In the genomic region with DNA sequence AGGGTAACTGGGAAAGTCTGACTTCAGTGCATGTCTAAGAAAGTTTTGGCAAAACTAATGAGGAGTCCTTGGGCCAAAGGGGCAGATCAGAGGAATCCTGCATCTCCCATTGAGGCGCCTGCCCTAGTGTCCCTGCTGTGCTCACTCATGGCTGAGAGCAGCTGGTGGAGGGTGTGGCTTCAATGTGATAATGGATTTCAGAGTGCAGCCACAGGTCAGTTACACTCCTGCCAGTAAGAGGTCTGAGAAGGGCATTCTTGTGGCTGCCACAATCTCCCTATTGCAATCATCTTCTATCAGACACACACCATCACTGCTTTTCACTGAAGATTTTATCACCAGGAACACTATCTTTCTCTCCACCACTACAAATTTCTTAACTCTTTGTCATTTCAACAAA, we compare ENCODE assay signal across 23 cellular contexts.
DNase-seq lines count a peak whose midpoint lies in the region; ATAC-seq, FAIRE-seq and TF ChIP-seq lines count a peak whose summit lies in the region.
"Had no signal": no experiment of that assay in that cellular context is flagged by ENCODE, and none has a peak within 500 bp of the region (broad histone marks: within the 10 kb centered on the region; RNA-seq: fewer than 3 reads in every experiment).

No MANE protein-coding gene starts in this region.

- no peak overlapping the region for H3K27ac Mint-ChIP-seq in effector memory CD8-positive, alpha-beta T cell
- no peak overlapping the region for H3K27ac Mint-ChIP-seq in activated naive CD8-positive, alpha-beta T cell treated with anti-CD3 and anti-CD28 coated beads, Interleukin-2, amount 50 U/mL, for 24 hours
- H3K27ac Mint-ChIP-seq: activated T-helper 17 cell treated with anti-CD3 and anti-CD28 coated beads, Interleukin-2, amount 50 U/mL, for 72 hours; CD4-positive, CD25-positive, alpha-beta regulatory T cell had no signal

- H3K9me3 ChIP-seq in K562 (replicated peaks; ENCODE audit: control insufficient read depth, insufficient read depth, low read depth, low read length): no peaks in the 10 kb centered on the region
- H3K9me3 ChIP-seq: A549, HAP-1, sigmoid colon, thyroid gland had no signal

- BruUV-seq in K562 (replicated peaks; lab: Mats Ljungman, UMichigan): no TSS peak

- H3K4me1 Mint-ChIP-seq in effector memory CD8-positive, alpha-beta T cell (ENCODE audit: low read depth in 2 of 2): no peaks in the 10 kb centered on the region
- H3K4me1 Mint-ChIP-seq in activated naive CD8-positive, alpha-beta T cell treated with anti-CD3 and anti-CD28 coated beads, Interleukin-2, amount 50 U/mL, for 24 hours: peaks cover 40% of the 10 kb centered on the region

- intact Hi-C loops in K562 (cut with micrococcal nuclease): no loop called here

- POLR2A ChIA-PET in K562 (lab: Yijun Ruan, JAX): interaction anchor here (0.6 kb wide), 1 partner anchor 28 kb away, joined by 3 read pairs; no protein-coding TSS in a partner anchor

- no peaks in the 10 kb centered on the region for H3K36me3 ChIP-seq in K562 (ENCODE audit: control insufficient read depth, insufficient read depth, low read length)
- H3K36me3 ChIP-seq: HAP-1, sigmoid colon, thyroid gland had no signal

- no peaks in the 10 kb centered on the region for H3K36me3 Mint-ChIP-seq in effector memory CD8-positive, alpha-beta T cell (ENCODE audit: insufficient read depth)
- H3K36me3 Mint-ChIP-seq in activated naive CD8-positive, alpha-beta T cell treated with anti-CD3 and anti-CD28 coated beads, Interleukin-2, amount 50 U/mL, for 24 hours (ENCODE audit: low read depth): peaks cover 8% of the 10 kb centered on the region

- TF ChIP-seq POLR2A in K562 (conservative IDR thresholded peaks at IDR 0.05): no peak

- CTCF ChIA-PET in K562 (lab: Yijun Ruan, JAX; ENCODE audit: low intra/inter-chr PET ratio): no interaction called here

- no CpG with 5 or more reads among the region's 1 CpG for WGBS in K562 (ENCODE audit: insufficient coverage, low coverage, missing lambda C conversion rate)

- no peak overlapping the region for H3K4me2 ChIP-seq in K562 (ENCODE audit: insufficient read depth, low read length)
- H3K4me2 ChIP-seq: A549 had no signal

- no peak for TF ChIP-seq CTCF in K562 (IDR thresholded peaks at IDR 0.05 in 2 of 3, conservative IDR thresholded peaks at IDR 0.05 in 1 of 3; ENCODE audit: insufficient read depth in 2 of 3, low read depth in 1 of 3, low read length in 3 of 3)

- H3K4me3 Mint-ChIP-seq in effector memory CD8-positive, alpha-beta T cell: no peak overlapping the region
- H3K4me3 Mint-ChIP-seq in activated naive CD8-positive, alpha-beta T cell treated with anti-CD3 and anti-CD28 coated beads, Interleukin-2, amount 50 U/mL, for 24 hours: no peak overlapping the region
- H3K4me3 Mint-ChIP-seq: activated T-helper 17 cell treated with anti-CD3 and anti-CD28 coated beads, Interleukin-2, amount 50 U/mL, for 72 hours; CD4-positive, CD25-positive, alpha-beta regulatory T cell had no signal

- H3K9me3 Mint-ChIP-seq in effector memory CD8-positive, alpha-beta T cell: no peaks in the 10 kb centered on the region
- no peaks in the 10 kb centered on the region for H3K9me3 Mint-ChIP-seq in activated naive CD8-positive, alpha-beta T cell treated with anti-CD3 and anti-CD28 coated beads, Interleukin-2, amount 50 U/mL, for 24 hours
- H3K9me3 Mint-ChIP-seq: CD4-positive, CD25-positive, alpha-beta regulatory T cell had no signal

- H3K27ac ChIP-seq in K562 (ENCODE audit: extremely low read depth, low read depth, low read length): no peak overlapping the region
- H3K27ac ChIP-seq: A549, coronary artery, epithelial cell of prostate, sigmoid colon, thyroid gland, VCaP had no signal

- TF ChIP-seq EP300 in K562 (IDR thresholded peaks at IDR 0.05; ENCODE audit: low read length): no peak

- peak; percentile 17 for DNase-seq in NCI-H2107 treated with DMSO at 0.1 percent for 48 hours (lab: John Stamatoyannopoulos, UW; ENCODE audit: unreplicated experiment)
- DNase-seq in NCI-H2107 (lab: John Stamatoyannopoulos, UW): no peak
- peak; percentile 15 for DNase-seq in NCI-H510A (lab: John Stamatoyannopoulos, UW)
- DNase-seq in K562 (ENCODE audit: extremely low read depth in 1 of 4, low spot score in 3 of 4): peak in 3 of 4 experiments; percentile 5 to 27 (median 15)
- DNase-seq in renal cortical epithelial cell (ENCODE audit: low read depth): peak; percentile 12
- no peak for DNase-seq in effector memory CD8-positive, alpha-beta T cell
- no peak for DNase-seq in activated naive CD8-positive, alpha-beta T cell treated with anti-CD3 and anti-CD28 coated beads, Interleukin-2, amount 50 U/mL, for 24 hours
- DNase-seq: anterior cingulate cortex; CD4-positive, CD25-positive, alpha-beta regulatory T cell; head of caudate nucleus; MV-4-11; NCI-H345; occipital lobe; sigmoid colon; stimulated activated CD4-positive, alpha-beta T cell treated with anti-CD3 and anti-CD28 coated beads, Interleukin-4, amount 100 ng/mL, for 4 hours; thyroid gland had no signal

- no peak for FAIRE-seq in K562 (lab: Jason Lieb, UNC)
- FAIRE-seq: A549 had no signal

- peaks cover 0 to 5% of the 10 kb centered on the region in 2 donors for H3K27me3 Mint-ChIP-seq in effector memory CD8-positive, alpha-beta T cell
- no peaks in the 10 kb centered on the region for H3K27me3 Mint-ChIP-seq in activated naive CD8-positive, alpha-beta T cell treated with anti-CD3 and anti-CD28 coated beads, Interleukin-2, amount 50 U/mL, for 24 hours
- H3K27me3 Mint-ChIP-seq: activated T-helper 17 cell treated with anti-CD3 and anti-CD28 coated beads, Interleukin-2, amount 50 U/mL, for 72 hours; CD4-positive, CD25-positive, alpha-beta regulatory T cell had no signal

- no peak overlapping the region for H3K9ac ChIP-seq in K562 (ENCODE audit: insufficient read depth in 1 of 2, low read depth in 2 of 2, low read length in 2 of 2)

- H3K4me1 ChIP-seq in K562 (replicated peaks in 1 of 2; ENCODE audit: control insufficient read depth in 2 of 2, insufficient read depth in 2 of 2, low read length in 2 of 2): peaks cover 0 to 2% of the 10 kb centered on the region in 2 experiments; a peak in 3 of 5 replicates
- H3K4me1 ChIP-seq: A549, HAP-1, sigmoid colon, thyroid gland had no signal

- H3K9me1 ChIP-seq in K562 (ENCODE audit: control insufficient read depth, insufficient read depth, low read length): no peaks in the 10 kb centered on the region

- H3K4me3 ChIP-seq in K562: no peak overlapping the region
- H3K4me3 ChIP-seq: A549, coronary artery, HAP-1, sigmoid colon, thyroid gland had no signal

- H4K20me1 ChIP-seq in K562 (replicated peaks; ENCODE audit: control insufficient read depth, insufficient read depth, low read length): no peaks in the 10 kb centered on the region

- H3K27me3 ChIP-seq in K562 (ENCODE audit: control insufficient read depth in 2 of 2, insufficient read depth in 2 of 2, low read length in 2 of 2): no peaks in the 10 kb centered on the region
- H3K27me3 ChIP-seq: sigmoid colon, thyroid gland had no signal

- in situ Hi-C loops in K562 (cut with MboI): no loop called here

- no peak overlapping the region for H2AFZ ChIP-seq in K562 (ENCODE audit: low read depth, low read length)

- peak; percentile 54; the same call in 2 of the 3 replicates for ATAC-seq in K562
- ATAC-seq in effector memory CD8-positive, alpha-beta T cell (replicated peaks): no peak
- ATAC-seq in activated naive CD8-positive, alpha-beta T cell treated with anti-CD3 and anti-CD28 coated beads, Interleukin-2, amount 50 U/mL, for 24 hours: no peak
- no peak for ATAC-seq in HG03432 (IDR thresholded peaks at IDR 0.05; ENCODE audit: unreplicated experiment)
- ATAC-seq: A549; activated T-helper 17 cell treated with anti-CD3 and anti-CD28 coated beads, Interleukin-2, amount 50 U/mL, for 72 hours had no signal

- no peaks in the 10 kb centered on the region for H3K79me2 ChIP-seq in K562 (ENCODE audit: control insufficient read depth, insufficient read depth, low read length)

- TF ChIP-seq RAD21 in K562 (CRISPR knock-in tag; conservative IDR thresholded peaks at IDR 0.05 in 1 of 2, IDR thresholded peaks at IDR 0.05 in 1 of 2): no peak

TF ChIP-seq in K562, 482 proteins besides CTCF, POLR2A, EP300 and RAD21:
- no peak for TF ChIP-seq ZNF232 (CRISPR knock-in tag; IDR thresholded peaks at IDR 0.05)
- TF ChIP-seq, protein P1, sequence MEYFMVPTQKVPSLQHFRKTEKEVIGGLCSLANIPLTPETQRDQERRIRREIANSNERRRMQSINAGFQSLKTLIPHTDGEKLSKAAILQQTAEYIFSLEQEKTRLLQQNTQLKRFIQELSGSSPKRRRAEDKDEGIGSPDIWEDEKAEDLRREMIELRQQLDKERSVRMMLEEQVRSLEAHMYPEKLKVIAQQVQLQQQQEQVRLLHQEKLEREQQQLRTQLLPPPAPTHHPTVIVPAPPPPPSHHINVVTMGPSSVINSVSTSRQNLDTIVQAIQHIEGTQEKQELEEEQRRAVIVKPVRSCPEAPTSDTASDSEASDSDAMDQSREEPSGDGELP (CRISPR knock-in tag; IDR thresholded peaks at IDR 0.05; ENCODE audit: borderline replicate concordance): peak; percentile 70; the same call in 1 of the 2 replicates

Comparison
In these comparisons a context has a peak if more than half of its experiments do, and no peak if none do; other contexts are left out.
1. DNase-seq: peak in NCI-H2107 treated with DMSO at 0.1 percent for 48 hours (single experiment), NCI-H510A (single experiment), K562 (3 of 4) and renal cortical epithelial cell (single experiment); none in NCI-H2107 (single experiment), effector memory CD8-positive, alpha-beta T cell (0 of 3) and activated naive CD8-positive, alpha-beta T cell treated with anti-CD3 and anti-CD28 coated beads, Interleukin-2, amount 50 U/mL, for 24 hours (single experiment).